8 cellular contexts compared by ENCODE assay signal in the genomic region with DNA sequence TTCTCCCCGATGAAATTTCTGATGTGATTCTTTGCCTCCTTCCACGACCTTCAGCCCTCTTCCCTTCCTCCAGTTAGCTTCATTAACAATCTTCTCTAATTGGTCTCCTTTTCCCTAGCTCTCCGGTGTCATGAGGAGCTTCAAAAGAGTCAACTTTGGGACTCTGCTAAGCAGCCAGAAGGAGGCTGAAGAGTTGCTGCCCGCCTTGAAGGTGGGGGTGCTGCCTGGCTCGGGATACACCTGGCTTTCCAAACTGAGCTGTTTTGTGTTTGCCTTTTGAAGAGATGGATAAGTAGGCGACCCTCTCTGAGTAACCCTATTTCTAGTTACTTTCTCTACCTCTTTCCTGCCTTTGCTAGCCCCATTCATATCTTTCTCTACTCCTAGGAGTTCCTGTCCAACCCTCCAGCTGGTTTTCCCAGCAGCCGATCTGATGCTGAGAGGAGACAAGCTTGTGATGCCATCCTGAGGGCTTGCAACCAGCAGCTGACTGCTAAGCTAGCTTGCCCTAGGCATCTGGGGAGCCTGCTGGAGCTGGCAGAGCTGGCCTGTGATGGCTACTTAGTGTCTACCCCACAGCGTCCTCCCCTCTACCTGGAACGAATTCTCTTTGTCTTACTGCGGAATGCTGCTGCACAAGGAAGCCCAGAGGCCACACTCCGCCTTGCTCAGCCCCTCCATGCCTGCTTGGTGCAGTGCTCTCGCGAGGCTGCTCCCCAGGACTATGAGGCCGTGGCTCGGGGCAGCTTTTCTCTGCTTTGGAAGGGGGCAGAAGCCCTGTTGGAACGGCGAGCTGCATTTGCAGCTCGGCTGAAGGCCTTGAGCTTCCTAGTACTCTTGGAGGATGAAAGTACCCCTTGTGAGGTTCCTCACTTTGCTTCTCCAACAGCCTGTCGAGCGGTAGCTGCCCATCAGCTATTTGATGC. TPM values are rescaled to one million over a fixed set of nuclear protein-coding genes. Genes with fewer than 3 reads are reported as not detected.
DNase-seq lines count a peak whose midpoint lies in the region; ATAC-seq and TF ChIP-seq lines count a peak whose summit lies in the region.

No MANE protein-coding gene starts in this region.

- DNase-seq in heart right ventricle, result no peak
- DNase-seq in left cardiac atrium, result no peak
- no peak for DNase-seq in activated CD4-positive, alpha-beta memory T cell treated with anti-CD3 and anti-CD28 coated beads, Interleukin-2, amount 10 ng/mL, durations not matched to agents 7 days and 5 days
- no peak for DNase-seq in immature natural killer cell
- no peak for DNase-seq in tibial artery
- DNase-seq in GM19238 (ENCODE audit: insufficient read length, low spot score), result no peak

- intact Hi-C loops in heart right ventricle (cut with DNase I) (loop anchor here in 3 of 10 donors (5.0 kb wide), 1 partner anchor 57 kb away; no protein-coding TSS in a partner anchor), left cardiac atrium (cut with DNase I) (loop anchor here in 1 of 2 donors (5.0 kb wide), 1 partner anchor 47 kb away; no protein-coding TSS in a partner anchor), tibial artery (cut with DNase I; ENCODE audit: low total_unique reads) (no loop called here)

- POLR2A ChIA-PET in activated CD4-positive, alpha-beta memory T cell treated with anti-CD3 and anti-CD28 coated beads, Interleukin-2, amount 10 ng/mL, durations not matched to agents 7 days and 5 days (lab: Charles Lee), result interaction anchor here (0.7 to 7.0 kb wide), 22 partner anchors 10 to 225 kb away, joined by 3 to 93 read pairs (median 8); partner anchors contain the start of genes AAAS, CSAD, ITGB7 and MYG1

- H3K27me3 Mint-ChIP-seq in activated CD4-positive, alpha-beta memory T cell treated with anti-CD3 and anti-CD28 coated beads, Interleukin-2, amount 10 ng/mL, durations not matched to agents 7 days and 5 days, result no peaks in the 10 kb centered on the region
- H3K27me3 Mint-ChIP-seq in immature natural killer cell (ENCODE audit: low read depth in 3 of 3), result peaks cover 0 to 2% (median 0%) of the 10 kb centered on the region in 3 donors

- CTCF ChIA-PET in activated CD4-positive, alpha-beta memory T cell treated with anti-CD3 and anti-CD28 coated beads, Interleukin-2, amount 10 ng/mL, durations not matched to agents 7 days and 5 days (lab: Charles Lee), result interaction anchor here (0.8 to 8.0 kb wide), 16 partner anchors 8 to 215 kb away, joined by 3 to 201 read pairs (median 6); partner anchors contain the start of genes AAAS, CSAD, PFDN5 and ZNF740

- H3K36me3 ChIP-seq in heart right ventricle (no peaks in the 10 kb centered on the region), tibial artery (no peaks in the 10 kb centered on the region)

- peak overlapping the region; percentile 90 for H3K27ac Mint-ChIP-seq in activated CD4-positive, alpha-beta memory T cell treated with anti-CD3 and anti-CD28 coated beads, Interleukin-2, amount 10 ng/mL, durations not matched to agents 7 days and 5 days
- H3K27ac Mint-ChIP-seq in immature natural killer cell, result peak overlapping the region; percentile 75 to 96 (median 90)

- H3K4me1 ChIP-seq in heart right ventricle, result peaks cover 0 to 25% (median 5%) of the 10 kb centered on the region in 9 donors
- peaks cover 0 to 9% (median 4%) of the 10 kb centered on the region in 4 donors for H3K4me1 ChIP-seq in tibial artery

- H3K27me3 ChIP-seq in heart right ventricle (no peaks in the 10 kb centered on the region), tibial artery (no peaks in the 10 kb centered on the region)

- no peak for TF ChIP-seq CTCF in heart right ventricle (IDR thresholded peaks at IDR 0.05)
- no peak for TF ChIP-seq CTCF in tibial artery (IDR thresholded peaks at IDR 0.05)

- H3K4me3 ChIP-seq in heart right ventricle (peak overlapping the region; percentile 54 to 73 (median 62)), tibial artery (peak overlapping the region; percentile 53 to 54)

- H3K9me3 ChIP-seq in heart right ventricle (no peaks in the 10 kb centered on the region), tibial artery (no peaks in the 10 kb centered on the region)

- ATAC-seq in heart right ventricle (peak in 2 of 8 donors; percentile 7 to 11), left cardiac atrium (no peak), HG02870 (IDR thresholded peaks at IDR 0.05; ENCODE audit: unreplicated experiment) (no peak), GM21825 (IDR thresholded peaks at IDR 0.05; ENCODE audit: unreplicated experiment) (no peak)

- H3K27ac ChIP-seq in heart right ventricle (peak overlapping the region in 3 of 10 donors; percentile 48 to 64 (median 48)), tibial artery (peak overlapping the region in 1 of 2 donors; percentile 62)

- H3K4me3 Mint-ChIP-seq in activated CD4-positive, alpha-beta memory T cell treated with anti-CD3 and anti-CD28 coated beads, Interleukin-2, amount 10 ng/mL, durations not matched to agents 7 days and 5 days, result peak overlapping the region; percentile 98
- peak overlapping the region; percentile 97 to 100 (median 98) for H3K4me3 Mint-ChIP-seq in immature natural killer cell

- H3K4me1 Mint-ChIP-seq in activated CD4-positive, alpha-beta memory T cell treated with anti-CD3 and anti-CD28 coated beads, Interleukin-2, amount 10 ng/mL, durations not matched to agents 7 days and 5 days, result peaks cover 53% of the 10 kb centered on the region
- H3K4me1 Mint-ChIP-seq in immature natural killer cell, result peaks cover 20 to 23% of the 10 kb centered on the region in 2 donors

- H3K36me3 Mint-ChIP-seq in activated CD4-positive, alpha-beta memory T cell treated with anti-CD3 and anti-CD28 coated beads, Interleukin-2, amount 10 ng/mL, durations not matched to agents 7 days and 5 days (ENCODE audit: low read depth), result peaks cover 49% of the 10 kb centered on the region
- no peaks in the 10 kb centered on the region for H3K36me3 Mint-ChIP-seq in immature natural killer cell

- no peaks in the 10 kb centered on the region for H3K9me3 Mint-ChIP-seq in activated CD4-positive, alpha-beta memory T cell treated with anti-CD3 and anti-CD28 coated beads, Interleukin-2, amount 10 ng/mL, durations not matched to agents 7 days and 5 days
- H3K9me3 Mint-ChIP-seq in immature natural killer cell, result no peaks in the 10 kb centered on the region

- 58 to 60% methylated on average over 20 of the region's 20 CpGs for WGBS in heart right ventricle, 2 donors

RNA-seq across cellular contexts. Expression of gene ESPL1, which starts 0.8 kb away (rescaled TPM):
- total RNA-seq in heart right ventricle (1 to 10 TPM in 2 of 10 donors, under 1 TPM in 8; 0.04 to 3.1 (median 0.36) TPM), left cardiac atrium (1 to 10 TPM in 1 of 2 donors, under 1 TPM in 1; 0.58 to 1.3 TPM)
- polyA plus RNA-seq in heart right ventricle (under 1 TPM; 0.13 to 0.29 TPM), immature natural killer cell (under 1 TPM in 1 of 3 donors, not detected in 2; 0.53 TPM)
- total RNA-seq in activated CD4-positive, alpha-beta memory T cell treated with anti-CD3 and anti-CD28 coated beads, Interleukin-2, amount 10 ng/mL, durations not matched to agents 7 days and 5 days, result 10 to 100 TPM; 88.4 to 90.2 TPM

RNA-seq across cellular contexts. Expression of gene PFDN5, which starts 26.4 kb away (rescaled TPM):
- total RNA-seq in heart right ventricle (100 to 1,000 TPM; 307 to 413 (median 339) TPM), left cardiac atrium (100 to 1,000 TPM; 345 to 377 TPM)
- polyA plus RNA-seq in heart right ventricle (1,000 to 10,000 TPM in 1 of 2 donors, 100 to 1,000 TPM in 1; 658 to 1,216 TPM), immature natural killer cell (1,000 to 10,000 TPM in 1 of 3 donors, 100 to 1,000 TPM in 2; 829 to 1,850 (median 845) TPM)
- total RNA-seq in activated CD4-positive, alpha-beta memory T cell treated with anti-CD3 and anti-CD28 coated beads, Interleukin-2, amount 10 ng/mL, durations not matched to agents 7 days and 5 days, result 100 to 1,000 TPM; 300 to 301 TPM

RNA-seq across cellular contexts. Expression of gene MYG1, which starts 30.6 kb away (rescaled TPM):
- total RNA-seq in heart right ventricle (10 to 100 TPM; 26.8 to 40.1 (median 36.0) TPM), left cardiac atrium (10 to 100 TPM; 35.0 to 37.0 TPM)
- polyA plus RNA-seq in heart right ventricle (100 to 1,000 TPM in 1 of 2 donors, 10 to 100 TPM in 1; 69.4 to 115 TPM), immature natural killer cell (10 to 100 TPM; 51.3 to 78.7 (median 64.0) TPM)
- 10 to 100 TPM; 49.0 to 53.7 TPM for total RNA-seq in activated CD4-positive, alpha-beta memory T cell treated with anti-CD3 and anti-CD28 coated beads, Interleukin-2, amount 10 ng/mL, durations not matched to agents 7 days and 5 days

RNA-seq across cellular contexts. Expression of gene RARG, which starts 36.9 kb away (rescaled TPM):
- total RNA-seq in heart right ventricle (10 to 100 TPM in 8 of 10 donors, 1 to 10 TPM in 2; 7.0 to 21.7 (median 13.9) TPM), left cardiac atrium (10 to 100 TPM; 13.5 to 24.1 TPM)
- polyA plus RNA-seq in heart right ventricle (10 to 100 TPM in 1 of 2 donors, 1 to 10 TPM in 1; 7.8 to 11.7 TPM), immature natural killer cell (10 to 100 TPM in 1 of 3 donors, 1 to 10 TPM in 2; 2.9 to 10.1 (median 4.7) TPM)
- 10 to 100 TPM; 46.1 to 47.4 TPM for total RNA-seq in activated CD4-positive, alpha-beta memory T cell treated with anti-CD3 and anti-CD28 coated beads, Interleukin-2, amount 10 ng/mL, durations not matched to agents 7 days and 5 days

RNA-seq across cellular contexts. Expression of gene AAAS, which starts 52.5 kb away (rescaled TPM):
- total RNA-seq in heart right ventricle (10 to 100 TPM; 33.5 to 42.2 (median 34.9) TPM), left cardiac atrium (10 to 100 TPM; 35.7 to 40.3 TPM)
- polyA plus RNA-seq in heart right ventricle (10 to 100 TPM; 33.9 to 52.8 TPM), immature natural killer cell (10 to 100 TPM; 27.5 to 46.8 (median 46.0) TPM)
- total RNA-seq in activated CD4-positive, alpha-beta memory T cell treated with anti-CD3 and anti-CD28 coated beads, Interleukin-2, amount 10 ng/mL, durations not matched to agents 7 days and 5 days, result 10 to 100 TPM; 63.2 to 63.8 TPM

Comparison
In these comparisons a context has a peak if more than half of its experiments do, and no peak if none do; other contexts are left out.
1. RNA of gene ESPL1, which starts 0.8 kb away (total RNA-seq): 88.4 to 90.2 TPM in activated CD4-positive, alpha-beta memory T cell treated with anti-CD3 and anti-CD28 coated beads, Interleukin-2, amount 10 ng/mL, durations not matched to agents 7 days and 5 days; 0.58 to 1.3 TPM in left cardiac atrium and 0.04 to 3.1 TPM in heart right ventricle; every median in the first group is over 10 times any median in the second.